ENCODE assay signal across 13 cellular contexts in genomic region chr17:20278805-20279204, GRCh38.
"Had no signal": no experiment of that assay in that cellular context is flagged by ENCODE, and none has a peak within 500 bp of the region (broad histone marks: within the 10 kb centered on the region; RNA-seq: fewer than 3 reads in every experiment).

No MANE protein-coding gene starts in this region.

- H3K9me3 Mint-ChIP-seq: activated T-helper 2 cell treated with anti-CD3 and anti-CD28 coated beads, Interferon-gamma antibody, Interleukin-2, Interleukin-4, amounts not matched to agents 10 μg/mL and 5 μg/mL and 100 μg/mL, durations not matched to agents 14 hours and 24 hours and 36 hours had no signal

- H3K27ac Mint-ChIP-seq: activated T-helper 2 cell treated with anti-CD3 and anti-CD28 coated beads, Interferon-gamma antibody, Interleukin-2, Interleukin-4, amounts not matched to agents 10 μg/mL and 5 μg/mL and 100 μg/mL, durations not matched to agents 14 hours and 24 hours and 36 hours had no signal

- H3K27me3 ChIP-seq: adrenal gland, cardiac muscle cell, ovary, right lobe of liver, spleen, stomach, testis had no signal

- DNase-seq: activated CD4-positive, alpha-beta T cell treated with anti-CD3 and anti-CD28 coated beads, Interleukin-2, amount 50 U/mL, for 1 hour; activated naive CD4-positive, alpha-beta T cell treated with anti-CD3 and anti-CD28 coated beads, Interleukin-2, amount 50 U/mL, for 16 hours; hypothalamus; kidney; ovary; right lobe of liver; spleen; stomach; T-helper 9 cell; testis had no signal

- H3K9me3 ChIP-seq: adrenal gland, ovary, right lobe of liver, spleen, stomach, testis had no signal

- H3K36me3 ChIP-seq: adrenal gland, cardiac muscle cell, ovary, right lobe of liver had no signal

- H3K4me1 ChIP-seq: right lobe of liver, testis had no signal

- H3K27ac ChIP-seq: adrenal gland, cardiac muscle cell, ovary, right lobe of liver, spleen, stomach, testis had no signal

- H3K4me3 ChIP-seq: adrenal gland, cardiac muscle cell, ovary, right lobe of liver, spleen, stomach, testis had no signal
